ENCODE assay signal across 29 cellular contexts in genomic region chr7:99258501-99258900, GRCh38. TPM values are rescaled to one million over a fixed set of nuclear protein-coding genes. Genes with fewer than 3 reads are reported as not detected.
"Had no signal": no experiment of that assay in that cellular context is flagged by ENCODE, and none has a peak within 500 bp of the region (broad histone marks: within the 10 kb centered on the region; RNA-seq: fewer than 3 reads in every experiment).

No MANE protein-coding gene starts in this region.

- DNase-seq: activated CD4-positive, alpha-beta T cell treated with anti-CD3 and anti-CD28 coated beads for 4 hours; activated CD4-positive, alpha-beta T cell treated with anti-CD3 and anti-CD28 coated beads, Interleukin-2, amount 50 U/mL, for 4 hours; activated naive CD4-positive, alpha-beta T cell; activated T-cell treated with anti-CD3 and anti-CD28 coated beads for 4 hours; activated T-cell treated with anti-CD3 and anti-CD28 coated beads, Interleukin-2, amount 50 U/mL, for 72 hours; anterior cingulate cortex; dorsolateral prefrontal cortex; effector memory CD4-positive, alpha-beta T cell; erythroblast; hypothalamus; immature natural killer cell; right cardiac atrium; spleen; stimulated activated naive CD8-positive, alpha-beta T cell treated with anti-CD3 and anti-CD28 coated beads, Interleukin-15, Interleukin-2, amounts not matched to agents 100 U/mL and 50 U/mL, for 24 hours; T-helper 1 cell had no signal

- H3K4me1 Mint-ChIP-seq: immature natural killer cell had no signal

- H3K36me3 Mint-ChIP-seq: activated naive CD4-positive, alpha-beta T cell treated with anti-CD3 and anti-CD28 coated beads, Interleukin-2, amount 50 U/mL, for 72 hours; immature natural killer cell; memory B cell; natural killer cell treated with Interleukin-12 subunit alpha and Interleukin-12 subunit beta and Interleukin-15 and Interleukin-18, amount 100 ng/mL, for 72 hours had no signal

- H3K4me3 ChIP-seq: coronary artery, dorsolateral prefrontal cortex, heart left ventricle, spleen, thoracic aorta had no signal

- H3K9me3 Mint-ChIP-seq: activated naive CD4-positive, alpha-beta T cell treated with anti-CD3 and anti-CD28 coated beads, Interleukin-2, amount 50 U/mL, for 72 hours; activated T-cell treated with anti-CD3 and anti-CD28 coated beads, Interleukin-2, amount 50 U/mL, for 72 hours; immature natural killer cell; memory B cell; natural killer cell treated with Interleukin-12 subunit alpha and Interleukin-12 subunit beta and Interleukin-15 and Interleukin-18, amount 100 ng/mL, for 72 hours; T-helper 2 cell treated with Interferon-gamma antibody and Interleukin-4, amounts not matched to agents 5 μg/mL and 100 μg/mL, for 36 hours had no signal

- H3K36me3 ChIP-seq: heart left ventricle, spleen, thoracic aorta had no signal

- ATAC-seq: activated naive CD4-positive, alpha-beta T cell treated with anti-CD3 and anti-CD28 coated beads, Interleukin-2, amount 50 U/mL, for 72 hours; activated T-cell treated with anti-CD3 and anti-CD28 coated beads, Interleukin-2, amount 50 U/mL, for 72 hours; heart left ventricle; natural killer cell treated with Interleukin-12 subunit alpha and Interleukin-12 subunit beta and Interleukin-15 and Interleukin-18, amount 100 ng/mL, for 72 hours; right cardiac atrium; stimulated activated naive CD8-positive, alpha-beta T cell treated with anti-CD3 and anti-CD28 coated beads, Interleukin-15, Interleukin-2, amounts not matched to agents 100 U/mL and 50 U/mL, for 24 hours had no signal

- H3K27me3 ChIP-seq: dorsolateral prefrontal cortex, heart left ventricle, spleen had no signal

- H3K4me1 ChIP-seq: heart left ventricle, spleen had no signal

- H3K9me3 ChIP-seq: heart left ventricle, spleen, thoracic aorta had no signal

- H3K27ac ChIP-seq: coronary artery, dorsolateral prefrontal cortex, heart left ventricle, spleen, thoracic aorta, VCaP had no signal

- H3K27ac Mint-ChIP-seq: activated T-cell treated with anti-CD3 and anti-CD28 coated beads, Interleukin-2, amount 50 U/mL, for 72 hours; immature natural killer cell; memory B cell; natural killer cell treated with Interleukin-12 subunit alpha and Interleukin-12 subunit beta and Interleukin-15 and Interleukin-18, amount 100 ng/mL, for 72 hours; T-helper 2 cell treated with Interferon-gamma antibody and Interleukin-4, amounts not matched to agents 5 μg/mL and 100 μg/mL, for 36 hours had no signal

- H3K4me3 Mint-ChIP-seq: activated T-cell treated with anti-CD3 and anti-CD28 coated beads, Interleukin-2, amount 50 U/mL, for 72 hours; immature natural killer cell; memory B cell; natural killer cell treated with Interleukin-12 subunit alpha and Interleukin-12 subunit beta and Interleukin-15 and Interleukin-18, amount 100 ng/mL, for 72 hours; T-helper 2 cell treated with Interferon-gamma antibody and Interleukin-4, amounts not matched to agents 5 μg/mL and 100 μg/mL, for 36 hours had no signal

RNA-seq across cellular contexts. Expression of gene MYH16, which starts 14.1 kb away (rescaled TPM):
- total RNA-seq: activated T-cell treated with anti-CD3 and anti-CD28 coated beads, Interleukin-2, amount 50 U/mL, for 72 hours; cardiac septum; cerebellum; fibroblast of lung; heart left ventricle; lower leg skin; natural killer cell treated with Interleukin-12 subunit alpha and Interleukin-12 subunit beta and Interleukin-15 and Interleukin-18, amount 100 ng/mL, for 72 hours; omental fat pad; right cardiac atrium; spleen; thoracic aorta had no signal
- polyA plus RNA-seq: fibroblast of lung, heart left ventricle, immature natural killer cell, right cardiac atrium, spleen had no signal

RNA-seq across cellular contexts. Expression of gene KPNA7, which starts 50.6 kb away (rescaled TPM):
- total RNA-seq: cardiac septum; cerebellum; fibroblast of lung; heart left ventricle; natural killer cell treated with Interleukin-12 subunit alpha and Interleukin-12 subunit beta and Interleukin-15 and Interleukin-18, amount 100 ng/mL, for 72 hours; omental fat pad; pulmonary artery endothelial cell; right cardiac atrium; spleen; thoracic aorta had no signal
- polyA plus RNA-seq: fibroblast of lung, heart left ventricle, immature natural killer cell, right cardiac atrium, spleen had no signal
